9 cellular contexts compared by ENCODE assay signal in the genomic region with DNA sequence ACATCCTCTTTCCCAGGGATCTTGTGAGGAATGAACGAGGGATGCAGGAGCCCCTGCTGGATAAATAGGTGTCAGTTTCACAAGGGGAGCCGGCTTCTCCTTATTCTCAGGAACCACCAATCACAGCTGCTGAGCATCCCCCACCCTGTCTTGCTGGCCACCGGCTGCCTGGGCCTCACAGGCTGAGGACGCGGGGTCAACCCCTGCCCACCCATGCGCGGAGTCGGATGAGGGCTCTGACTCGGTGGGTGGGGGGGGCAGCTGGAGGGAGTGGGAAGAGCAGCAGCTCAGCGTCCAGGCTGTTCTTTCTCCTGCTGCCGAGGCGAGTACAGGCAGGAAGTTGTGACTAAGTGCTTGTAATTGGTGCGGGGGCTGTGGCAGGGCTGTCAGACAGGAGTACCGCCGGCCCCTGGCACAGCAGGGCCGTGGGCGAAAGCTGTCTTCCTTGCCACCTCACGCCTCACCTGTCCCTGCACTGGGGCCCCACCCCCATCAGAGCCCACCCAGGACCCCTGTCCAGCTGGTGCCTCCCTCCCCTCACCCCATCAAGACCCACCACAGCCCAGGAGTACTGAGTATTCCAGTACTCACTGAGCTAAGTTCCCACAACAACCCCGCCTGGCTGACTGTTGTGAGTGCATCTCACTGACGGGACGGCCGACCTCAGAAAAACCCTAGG. TPM values are rescaled to one million over a fixed set of nuclear protein-coding genes. Genes with fewer than 3 reads are reported as not detected.
DNase-seq lines count a peak whose midpoint lies in the region; ATAC-seq, FAIRE-seq and TF ChIP-seq lines count a peak whose summit lies in the region.
"Had no signal": no experiment of that assay in that cellular context is flagged by ENCODE, and none has a peak within 500 bp of the region (broad histone marks: within the 10 kb centered on the region; RNA-seq: fewer than 3 reads in every experiment).

No MANE protein-coding gene starts in this region.

- no peak for ATAC-seq in HG03469 (IDR thresholded peaks at IDR 0.05; ENCODE audit: unreplicated experiment)

- no peak for DNase-seq in GM12891 (ENCODE audit: insufficient read length, low spot score)
- DNase-seq in NCI-H69 (lab: John Stamatoyannopoulos, UW): peak; percentile 78
- DNase-seq in activated CD8-positive, alpha-beta memory T cell treated with anti-CD3 and anti-CD28 coated beads, Interleukin-2, amount 50 U/mL, for 24 hours (ENCODE audit: extremely low read depth): peak; percentile 32
- DNase-seq in epithelial cell of prostate (ENCODE audit: low read depth, low spot score): peak; percentile 45
- DNase-seq in renal cortical epithelial cell (ENCODE audit: low read depth): peak; percentile 86
- no peak for DNase-seq in NCI-H1930 (lab: John Stamatoyannopoulos, UW)
- no peak for DNase-seq in NCI-H1694 (lab: John Stamatoyannopoulos, UW)

- peak; percentile 94 for FAIRE-seq in GM12891 (lab: Jason Lieb, UNC)
- FAIRE-seq: TTC549 had no signal

- TF ChIP-seq POLR2A in GM12891 (IDR thresholded peaks at IDR 0.05; ENCODE audit: low read depth, low read length): no peak

- no peak overlapping the region for H3K27ac ChIP-seq in epithelial cell of prostate

TF ChIP-seq in GM12891, 5 proteins besides CTCF, POLR2A, EP300 and RAD21:
- TF ChIP-seq TAF1 (IDR thresholded peaks at IDR 0.05; ENCODE audit: low read depth, low read length): no peak
- TF ChIP-seq POLR2AphosphoS5 (IDR thresholded peaks at IDR 0.05; ENCODE audit: low read depth, low read length): no peak
- no peak for TF ChIP-seq POU2F2 (IDR thresholded peaks at IDR 0.05; ENCODE audit: low read depth, low read length)
- no peak for TF ChIP-seq SPI1 (IDR thresholded peaks at IDR 0.05; ENCODE audit: low read depth, low read length)
- no peak for TF ChIP-seq PAX5 (IDR thresholded peaks at IDR 0.05; ENCODE audit: insufficient read depth, low read length, severe bottlenecking)

RNA-seq across cellular contexts. Expression of a gene that starts 11.0 kb away (rescaled TPM):
- 0.13 TPM for polyA plus RNA-seq in GM12891 (2012; ENCODE audit: low read depth, missing spikeins)
- total RNA-seq in renal cortical epithelial cell: 0.50 and 3.1 TPM in 2 replicates

RNA-seq across cellular contexts. Expression of a gene that starts 26.9 kb away (rescaled TPM):
- polyA plus RNA-seq in GM12891 (2012; ENCODE audit: low read depth, missing spikeins): 22.2 TPM
- total RNA-seq in renal cortical epithelial cell: 11.9 and 45.5 TPM in 2 replicates

RNA-seq across cellular contexts. Expression of a gene that starts 41.9 kb away (rescaled TPM):
- 4,929 TPM for polyA plus RNA-seq in GM12891 (2012; ENCODE audit: low read depth, missing spikeins)
- 1,512 and 2,288 TPM in 2 replicates for total RNA-seq in renal cortical epithelial cell

RNA-seq across cellular contexts. Expression of a gene that starts 55.1 kb away (rescaled TPM):
- 49.0 TPM for polyA plus RNA-seq in GM12891 (2012; ENCODE audit: low read depth, missing spikeins)
- total RNA-seq in renal cortical epithelial cell: 109 and 119 TPM in 2 replicates

RNA-seq across cellular contexts. Expression of a gene that starts 55.2 kb away (rescaled TPM):
- polyA plus RNA-seq in GM12891 (2012; ENCODE audit: low read depth, missing spikeins): 4.1 TPM
- total RNA-seq in renal cortical epithelial cell: 3.0 and 7.9 TPM in 2 replicates

Comparison
In these comparisons a context has a peak if more than half of its experiments do, and no peak if none do; other contexts are left out.
1. DNase-seq: peak in NCI-H69 (single experiment), activated CD8-positive, alpha-beta memory T cell treated with anti-CD3 and anti-CD28 coated beads, Interleukin-2, amount 50 U/mL, for 24 hours (single experiment), epithelial cell of prostate (single experiment) and renal cortical epithelial cell (single experiment); none in GM12891 (single experiment), NCI-H1930 (0 of 2) and NCI-H1694 (single experiment).